Comparison of ENCODE assay signal across 8 cellular contexts in the genomic region with DNA sequence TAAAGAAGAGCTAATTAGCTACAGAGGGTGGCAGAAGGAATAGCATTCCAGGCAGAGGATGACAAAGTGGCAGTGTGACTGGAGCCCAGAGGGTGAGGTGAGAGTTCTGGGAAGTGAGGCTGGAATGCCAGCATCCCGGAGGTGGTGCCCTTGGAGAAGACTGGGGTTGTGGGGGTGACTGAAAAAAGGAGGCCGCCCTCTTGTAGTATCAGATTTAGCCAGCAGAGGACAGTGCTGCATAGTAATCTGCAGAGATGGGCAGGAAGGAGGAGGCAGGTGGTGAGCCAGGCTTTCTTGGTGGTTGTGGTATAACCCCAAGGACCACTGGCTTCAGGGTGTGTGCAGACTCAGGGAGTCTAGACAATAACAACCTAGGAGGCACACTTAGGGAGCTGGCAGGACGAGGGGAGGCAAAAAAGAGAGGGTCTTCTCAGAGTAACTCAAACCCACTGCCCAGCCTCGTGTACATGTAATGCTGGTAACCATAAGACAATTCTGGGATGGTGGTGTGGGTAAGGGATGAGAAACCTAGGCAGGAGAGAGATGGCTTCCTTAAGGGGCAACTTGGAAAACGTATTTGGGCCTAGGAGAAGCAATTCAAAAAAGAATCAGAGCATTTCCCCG. TPM values are rescaled to one million over a fixed set of nuclear protein-coding genes. Genes with fewer than 3 reads are reported as not detected.
A peak's percentile ranks its signal among the peaks of the same experiment; 100 is the strongest.
DNase-seq lines count a peak whose midpoint lies in the region; ATAC-seq and TF ChIP-seq lines count a peak whose summit lies in the region.

No MANE protein-coding gene starts in this region.

- H3K4me2 ChIP-seq in KMS-11 (no peak overlapping the region), smooth muscle cell (no peak overlapping the region)

- DNase-seq in A673 (ENCODE audit: low spot score), result peak; percentile 65
- peak; percentile 74 for DNase-seq in RPMI8226
- DNase-seq in activated T-helper 1 cell treated with anti-CD3 and anti-CD28 coated beads, Interleukin-12 subunit alpha, Interleukin-12 subunit beta, Interleukin-2, Interleukin-4 antibody, amounts not matched to agents 30 ng/mL and 10 ng/mL and 1 ng/mL, durations not matched to agents 14 hours and 24 hours and 36 hours (ENCODE audit: low spot score), result peak; percentile 59
- DNase-seq in germinal center (ENCODE audit: low spot score), result peak; percentile 53
- DNase-seq in smooth muscle cell (lab: John Stamatoyannopoulos, UW; ENCODE audit: unreplicated experiment), result no peak

- H2AFZ ChIP-seq in KMS-11 (ENCODE audit: low read depth), result peak overlapping the region; percentile 27; the same call in 1 of the 2 replicates
- no peak overlapping the region for H2AFZ ChIP-seq in smooth muscle cell (ENCODE audit: low read depth)

- H3K27ac ChIP-seq in A673 (ENCODE audit: low read depth, low read length, poor library complexity, severe bottlenecking) (no peak overlapping the region), KMS-11 (no peak overlapping the region), smooth muscle cell (ENCODE audit: low read depth) (no peak overlapping the region)

- H3K9ac ChIP-seq in KMS-11 (no peak overlapping the region), smooth muscle cell (ENCODE audit: low read depth) (no peak overlapping the region)

- H4K20me1 ChIP-seq in KMS-11 (ENCODE audit: insufficient read depth) (no peaks in the 10 kb centered on the region), smooth muscle cell (ENCODE audit: low read depth) (no peaks in the 10 kb centered on the region)

- no TSS peak for BruUV-seq in A673 (replicated peaks; lab: Mats Ljungman, UMichigan)

- no peaks in the 10 kb centered on the region for H3K4me1 Mint-ChIP-seq in activated T-helper 1 cell treated with anti-CD3 and anti-CD28 coated beads, Interleukin-12 subunit alpha, Interleukin-12 subunit beta, Interleukin-2, Interleukin-4 antibody, amounts not matched to agents 30 ng/mL and 10 ng/mL and 1 ng/mL, durations not matched to agents 14 hours and 24 hours and 36 hours (ENCODE audit: low read depth)

- CTCF ChIA-PET in A673 (lab: Charles Lee), result no interaction called here

- H3K79me2 ChIP-seq in KMS-11 (ENCODE audit: insufficient read depth, low read depth) (no peaks in the 10 kb centered on the region), smooth muscle cell (ENCODE audit: low read depth) (no peaks in the 10 kb centered on the region)

- no peaks in the 10 kb centered on the region for H3F3A ChIP-seq in smooth muscle cell (ENCODE audit: low read depth)

- no peaks in the 10 kb centered on the region for H3K36me3 ChIP-seq in A673 (ENCODE audit: insufficient read depth, low read length, poor library complexity, severe bottlenecking)
- H3K36me3 ChIP-seq in KMS-11 (ENCODE audit: insufficient read depth), result no peaks in the 10 kb centered on the region
- no peaks in the 10 kb centered on the region for H3K36me3 ChIP-seq in smooth muscle cell (ENCODE audit: low read depth)

- H3K4me3 ChIP-seq in A673 (ENCODE audit: low read depth, low read length, poor library complexity, severe bottlenecking) (no peak overlapping the region), KMS-11 (IDR thresholded peaks at IDR 0.05; ENCODE audit: insufficient read depth, low read depth, low read length) (no peak overlapping the region), smooth muscle cell (no peak overlapping the region)

- TF ChIP-seq CTCF in A673 (conservative IDR thresholded peaks at IDR 0.05; ENCODE audit: low read depth, low read length) (peak; percentile 80), KMS-11 (conservative IDR thresholded peaks at IDR 0.05; ENCODE audit: low read depth, low read length) (peak; percentile 96), smooth muscle cell (IDR thresholded peaks at IDR 0.05; ENCODE audit: borderline replicate concordance, insufficient read depth, poor library complexity, severe bottlenecking) (peak; percentile 61)

- H3K36me3 Mint-ChIP-seq in activated T-helper 1 cell treated with anti-CD3 and anti-CD28 coated beads, Interleukin-12 subunit alpha, Interleukin-12 subunit beta, Interleukin-2, Interleukin-4 antibody, amounts not matched to agents 30 ng/mL and 10 ng/mL and 1 ng/mL, durations not matched to agents 14 hours and 24 hours and 36 hours (ENCODE audit: low read depth), result no peaks in the 10 kb centered on the region

- H3K4me3 Mint-ChIP-seq in activated T-helper 1 cell treated with anti-CD3 and anti-CD28 coated beads, Interleukin-12 subunit alpha, Interleukin-12 subunit beta, Interleukin-2, Interleukin-4 antibody, amounts not matched to agents 30 ng/mL and 10 ng/mL and 1 ng/mL, durations not matched to agents 14 hours and 24 hours and 36 hours, result no peak overlapping the region

- ATAC-seq in GM18520 (IDR thresholded peaks at IDR 0.05; ENCODE audit: unreplicated experiment), result peak; percentile 43
- ATAC-seq in HG02885 (IDR thresholded peaks at IDR 0.05; ENCODE audit: poor library complexity, unreplicated experiment), result no peak

- H3K4me1 ChIP-seq in A673 (ENCODE audit: insufficient read depth, low read length, poor library complexity, severe bottlenecking) (no peaks in the 10 kb centered on the region), KMS-11 (ENCODE audit: low read depth, poor library complexity, severe bottlenecking) (peaks cover 4% of the 10 kb centered on the region), smooth muscle cell (ENCODE audit: low read depth) (no peaks in the 10 kb centered on the region)

- no peak overlapping the region for H3K27ac Mint-ChIP-seq in activated T-helper 1 cell treated with anti-CD3 and anti-CD28 coated beads, Interleukin-12 subunit alpha, Interleukin-12 subunit beta, Interleukin-2, Interleukin-4 antibody, amounts not matched to agents 30 ng/mL and 10 ng/mL and 1 ng/mL, durations not matched to agents 14 hours and 24 hours and 36 hours

- peaks cover 6% of the 10 kb centered on the region for H3K27me3 Mint-ChIP-seq in activated T-helper 1 cell treated with anti-CD3 and anti-CD28 coated beads, Interleukin-12 subunit alpha, Interleukin-12 subunit beta, Interleukin-2, Interleukin-4 antibody, amounts not matched to agents 30 ng/mL and 10 ng/mL and 1 ng/mL, durations not matched to agents 14 hours and 24 hours and 36 hours (ENCODE audit: insufficient read depth)

- H3K9me3 ChIP-seq in A673 (ENCODE audit: low read depth, low read length, poor library complexity, severe bottlenecking) (no peaks in the 10 kb centered on the region), smooth muscle cell (replicated peaks; ENCODE audit: low read depth) (no peaks in the 10 kb centered on the region)

- 37% methylated on average over 6 of the region's 6 CpGs for WGBS in smooth muscle cell (ENCODE audit: low lambda C conversion rate)

- H3K9me3 Mint-ChIP-seq in activated T-helper 1 cell treated with anti-CD3 and anti-CD28 coated beads, Interleukin-12 subunit alpha, Interleukin-12 subunit beta, Interleukin-2, Interleukin-4 antibody, amounts not matched to agents 30 ng/mL and 10 ng/mL and 1 ng/mL, durations not matched to agents 14 hours and 24 hours and 36 hours, result no peaks in the 10 kb centered on the region

- H3K27me3 ChIP-seq in A673 (replicated peaks; ENCODE audit: insufficient read depth, low read depth, low read length, poor library complexity) (no peaks in the 10 kb centered on the region), KMS-11 (ENCODE audit: insufficient read depth, low read depth) (no peaks in the 10 kb centered on the region), smooth muscle cell (ENCODE audit: low read depth) (peaks cover 4% of the 10 kb centered on the region)

- POLR2A ChIA-PET in A673 (lab: Charles Lee; ENCODE audit: low non-redundant PET), result no interaction called here

- intact Hi-C loops in A673 (cut with micrococcal nuclease; ENCODE audit: unreplicated experiment), result loop anchor here (1.0 to 10.0 kb wide), 3 partner anchors 121 to 1397 kb away; no protein-coding TSS in a partner anchor
- intact Hi-C loops in activated T-helper 1 cell treated with anti-CD3 and anti-CD28 coated beads, Interleukin-12 subunit alpha, Interleukin-12 subunit beta, Interleukin-2, Interleukin-4 antibody, amounts not matched to agents 30 ng/mL and 10 ng/mL and 1 ng/mL, durations not matched to agents 14 hours and 24 hours and 36 hours (cut with micrococcal nuclease), result loop anchor here (1.0 to 5.0 kb wide), 5 partner anchors 43 to 600 kb away; a partner anchor contains a TSS

RNA-seq across cellular contexts. Expression of a gene that starts 30.5 kb away (rescaled TPM):
- 0.42 TPM in 1 of 2 replicates, not detected in the other for total RNA-seq in A673 (2021)
- total RNA-seq in activated T-helper 1 cell treated with anti-CD3 and anti-CD28 coated beads, Interleukin-12 subunit alpha, Interleukin-12 subunit beta, Interleukin-2, Interleukin-4 antibody, amounts not matched to agents 30 ng/mL and 10 ng/mL and 1 ng/mL, durations not matched to agents 14 hours and 24 hours and 36 hours, result not detected in 2 replicates
- total RNA-seq in smooth muscle cell, result 0.58 and 0.76 TPM in 2 replicates
- polyA plus RNA-seq in smooth muscle cell, result 0.33 and 0.35 TPM in 2 replicates

RNA-seq across cellular contexts. Expression of a gene that starts 43.6 kb away (rescaled TPM):
- total RNA-seq in A673 (2021) (25.5 and 26.1 TPM in 2 replicates), smooth muscle cell (12.6 and 14.7 TPM in 2 replicates)
- 43.7 TPM in 2 replicates for total RNA-seq in activated T-helper 1 cell treated with anti-CD3 and anti-CD28 coated beads, Interleukin-12 subunit alpha, Interleukin-12 subunit beta, Interleukin-2, Interleukin-4 antibody, amounts not matched to agents 30 ng/mL and 10 ng/mL and 1 ng/mL, durations not matched to agents 14 hours and 24 hours and 36 hours
- 27.3 and 27.4 TPM in 2 replicates for polyA plus RNA-seq in smooth muscle cell

RNA-seq across cellular contexts. Expression of a gene that starts 48.8 kb away (rescaled TPM):
- total RNA-seq in A673 (2021), result not detected in 2 replicates
- total RNA-seq in activated T-helper 1 cell treated with anti-CD3 and anti-CD28 coated beads, Interleukin-12 subunit alpha, Interleukin-12 subunit beta, Interleukin-2, Interleukin-4 antibody, amounts not matched to agents 30 ng/mL and 10 ng/mL and 1 ng/mL, durations not matched to agents 14 hours and 24 hours and 36 hours, result not detected in 2 replicates
- not detected in 2 replicates for total RNA-seq in smooth muscle cell
- not detected in 2 replicates for polyA plus RNA-seq in smooth muscle cell
